In the genomic region with DNA sequence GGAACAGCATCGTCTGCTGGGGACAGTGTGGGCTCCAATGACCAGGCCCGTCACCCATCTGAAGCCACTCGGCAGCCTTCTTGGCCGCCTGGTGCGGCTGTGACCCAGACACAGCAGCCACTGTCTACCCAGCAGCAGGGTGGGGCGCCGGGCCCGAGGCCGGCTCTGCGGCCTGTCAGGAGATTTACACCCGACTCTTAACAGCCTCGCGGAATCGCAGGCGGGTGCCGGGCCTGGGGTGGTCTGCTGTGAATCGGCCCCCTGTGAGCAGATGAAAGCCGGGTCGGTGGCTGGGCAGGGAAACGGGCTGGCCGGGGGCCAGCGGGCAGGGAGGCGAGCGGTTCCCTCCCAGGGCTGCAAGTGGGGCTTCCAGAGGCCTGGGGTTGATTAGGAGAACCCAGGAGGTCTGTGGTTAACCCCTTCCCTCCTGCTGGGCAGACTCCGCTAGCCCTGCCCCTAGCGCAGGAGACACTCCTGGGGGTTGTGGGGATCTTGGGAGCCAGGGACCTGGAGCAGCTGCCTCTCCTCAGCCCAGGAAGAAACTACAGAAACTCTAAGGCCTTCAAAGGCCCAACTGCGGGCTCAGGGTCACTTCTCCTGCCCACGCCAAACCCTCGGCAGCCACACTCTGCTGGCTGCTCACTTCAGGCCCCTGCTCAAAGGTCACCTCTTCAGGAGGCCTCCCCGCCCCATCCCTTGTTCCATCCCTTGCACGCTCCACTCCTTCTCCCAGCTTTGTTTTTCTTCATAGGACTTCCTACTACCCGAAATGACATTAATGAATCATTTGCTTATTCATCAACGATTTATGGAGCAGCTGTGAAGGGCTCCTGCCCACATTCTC, we compare ENCODE assay signal across 10 cellular contexts. TPM values are rescaled to one million over a fixed set of nuclear protein-coding genes. Genes with fewer than 3 reads are reported as not detected.
A peak's percentile ranks its signal among the peaks of the same experiment; 100 is the strongest.
DNase-seq lines count a peak whose midpoint lies in the region; ATAC-seq and TF ChIP-seq lines count a peak whose summit lies in the region.
"Had no signal": no experiment of that assay in that cellular context is flagged by ENCODE, and none has a peak within 500 bp of the region (broad histone marks: within the 10 kb centered on the region; RNA-seq: fewer than 3 reads in every experiment).

No MANE protein-coding gene starts in this region.

- H3K27ac ChIP-seq in SJSA1 (peak overlapping the region; percentile 65), thyroid gland (no peak overlapping the region)
- H3K27ac ChIP-seq: esophagus muscularis mucosa had no signal

- DNase-seq in GM03348 (ENCODE audit: low spot score) (peak; percentile 36), SJSA1 (ENCODE audit: low read depth in 1 of 2, low spot score in 2 of 2) (peak; percentile 98 to 99), fibroblast of mammary gland (ENCODE audit: low read depth) (peak; percentile 69), skeletal muscle cell (ENCODE audit: low read depth) (peak; percentile 27), DMS79 treated with DMSO at 0.1 percent for 48 hours (lab: John Stamatoyannopoulos, UW) (no peak), SIG-M5 treated with dmso at 0.1 percent for 504 hours (lab: John Stamatoyannopoulos, UW; ENCODE audit: unreplicated experiment) (no peak), thyroid gland (no peak)

- H3K9me3 ChIP-seq in SJSA1 (replicated peaks) = no peaks in the 10 kb centered on the region
- H3K9me3 ChIP-seq in thyroid gland = no peaks in the 10 kb centered on the region
- H3K9me3 ChIP-seq: esophagus muscularis mucosa had no signal

- H3K4me1 ChIP-seq in SJSA1 (replicated peaks) (peaks cover 68% of the 10 kb centered on the region), thyroid gland (no peaks in the 10 kb centered on the region)

- no peak for TF ChIP-seq POLR2A in thyroid gland (IDR thresholded peaks at IDR 0.05)

- no peak overlapping the region for H3K4me3 ChIP-seq in SJSA1
- no peak overlapping the region for H3K4me3 ChIP-seq in fibroblast of mammary gland (ENCODE audit: control insufficient read depth, low read depth, low read length)
- H3K4me3 ChIP-seq in skeletal muscle cell (ENCODE audit: low read depth, low read length) = no peak overlapping the region
- H3K4me3 ChIP-seq in thyroid gland (replicated peaks in 1 of 3) = no peak overlapping the region
- H3K4me3 ChIP-seq: esophagus muscularis mucosa had no signal

- H3K27me3 ChIP-seq in SJSA1 (replicated peaks) (no peaks in the 10 kb centered on the region), thyroid gland (no peaks in the 10 kb centered on the region)

- intact Hi-C loops in thyroid gland (cut with DNase I) = no loop called here

- 61 to 76% methylated on average over 13 to 20 of the region's 33 CpGs for WGBS in thyroid gland, 2 donors

- no peak for ATAC-seq in HG03571 (IDR thresholded peaks at IDR 0.05; ENCODE audit: unreplicated experiment)
- ATAC-seq: HCT116 had no signal

- TF ChIP-seq CTCF in fibroblast of mammary gland (conservative IDR thresholded peaks at IDR 0.05; ENCODE audit: control insufficient read depth, insufficient read depth, low read depth, low read length) (no peak), thyroid gland (IDR thresholded peaks at IDR 0.05) (no peak)

- H3K36me3 ChIP-seq in SJSA1 (peaks cover 76% of the 10 kb centered on the region), thyroid gland (no peaks in the 10 kb centered on the region)
- H3K36me3 ChIP-seq: esophagus muscularis mucosa had no signal

RNA-seq across cellular contexts. Expression of gene RUNX3, which starts 15.6 kb away (rescaled TPM):
- 7.3 and 8.8 TPM in 2 replicates for total RNA-seq in SJSA1 (2014; rRNA removed; shearing (Covaris generic))
- total RNA-seq in thyroid gland = 1 to 10 TPM in 2 of 4 donors, under 1 TPM in 2; 0.27 to 2.8 (median 0.77) TPM

Comparison
In these comparisons a context has a peak if more than half of its experiments do, and no peak if none do; other contexts are left out.
1. DNase-seq: peak in GM03348 (single experiment), SJSA1 (2 of 2), fibroblast of mammary gland (single experiment) and skeletal muscle cell (single experiment); none in DMS79 treated with DMSO at 0.1 percent for 48 hours (single experiment), SIG-M5 treated with dmso at 0.1 percent for 504 hours (single experiment) and thyroid gland (0 of 2).